In the genomic region with DNA sequence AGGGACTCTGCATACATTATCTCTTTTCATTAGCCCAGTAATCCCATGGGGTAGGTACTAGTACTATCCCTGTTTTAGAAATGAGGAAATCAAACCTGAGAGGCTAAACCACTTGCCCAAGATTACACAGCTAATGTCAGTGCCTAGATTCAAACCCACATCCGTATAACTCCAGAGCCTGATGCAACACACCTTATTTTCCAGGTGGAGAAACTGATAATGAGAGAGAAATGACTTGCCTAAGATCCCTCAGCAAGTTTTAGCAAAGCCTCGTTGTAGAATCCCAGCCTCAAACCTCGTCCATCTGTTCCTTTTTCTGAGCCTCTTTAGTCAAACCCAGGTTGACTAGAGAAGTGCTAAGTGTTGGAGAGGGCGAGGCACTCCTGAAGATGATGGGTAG, we compare ENCODE assay signal across 14 cellular contexts. TPM values are rescaled to one million over a fixed set of nuclear protein-coding genes. Genes with fewer than 3 reads are reported as not detected.
A peak's percentile ranks its signal among the peaks of the same experiment; 100 is the strongest.
DNase-seq lines count a peak whose midpoint lies in the region; ATAC-seq, FAIRE-seq and TF ChIP-seq lines count a peak whose summit lies in the region.
"Had no signal": no experiment of that assay in that cellular context is flagged by ENCODE, and none has a peak within 500 bp of the region (broad histone marks: within the 10 kb centered on the region; RNA-seq: fewer than 3 reads in every experiment).

No MANE protein-coding gene starts in this region.

- peaks cover 48% of the 10 kb centered on the region for H3K4me1 Mint-ChIP-seq in nephron
- H3K4me1 Mint-ChIP-seq in activated T-helper 2 cell treated with anti-CD3 and anti-CD28 coated beads, Interferon-gamma antibody, Interleukin-2, Interleukin-4, amounts not matched to agents 10 μg/mL and 5 μg/mL and 100 μg/mL, durations not matched to agents 14 hours and 24 hours and 36 hours (ENCODE audit: low read depth): peaks cover 54% of the 10 kb centered on the region

- H4K20me1 ChIP-seq in BLaER1 (no peaks in the 10 kb centered on the region), GM23248 (ENCODE audit: insufficient read depth) (no peaks in the 10 kb centered on the region), K562 (replicated peaks; ENCODE audit: control insufficient read depth, insufficient read depth, low read length) (no peaks in the 10 kb centered on the region)

- H3K36me3 Mint-ChIP-seq in nephron (ENCODE audit: low read depth): no peaks in the 10 kb centered on the region
- H3K36me3 Mint-ChIP-seq in activated T-helper 2 cell treated with anti-CD3 and anti-CD28 coated beads, Interferon-gamma antibody, Interleukin-2, Interleukin-4, amounts not matched to agents 10 μg/mL and 5 μg/mL and 100 μg/mL, durations not matched to agents 14 hours and 24 hours and 36 hours (ENCODE audit: low read depth): peaks cover 33% of the 10 kb centered on the region
- H3K36me3 Mint-ChIP-seq: stimulated activated naive B cell treated with anti-CD40 and anti-IgM and Interleukin-4, amounts not matched to agents 10 μg/mL and 1 μg/mL and 100 μg/mL, for 72 hours had no signal

- H3K27ac ChIP-seq in BLaER1 (no peak overlapping the region), GM23248 (no peak overlapping the region), K562 (ENCODE audit: extremely low read depth, low read depth, low read length) (no peak overlapping the region)

- TF ChIP-seq CTCF in K562 (IDR thresholded peaks at IDR 0.05 in 2 of 3, conservative IDR thresholded peaks at IDR 0.05 in 1 of 3; ENCODE audit: insufficient read depth in 2 of 3, low read depth in 1 of 3, low read length in 3 of 3): no peak
- TF ChIP-seq CTCF in nephron (IDR thresholded peaks at IDR 0.05; ENCODE audit: unreplicated experiment in 3 of 3): no peak
- no peak for TF ChIP-seq CTCF in lower leg skin (IDR thresholded peaks at IDR 0.05)

- H3K9ac ChIP-seq in BLaER1: no peak overlapping the region
- no peak overlapping the region for H3K9ac ChIP-seq in GM23248
- no peak overlapping the region for H3K9ac ChIP-seq in K562 (ENCODE audit: insufficient read depth in 1 of 2, low read depth in 2 of 2, low read length in 2 of 2)

- H3K27me3 ChIP-seq in BLaER1 (peaks cover 16% of the 10 kb centered on the region), GM23248 (replicated peaks; ENCODE audit: insufficient read depth) (no peaks in the 10 kb centered on the region), K562 (ENCODE audit: control insufficient read depth in 2 of 2, insufficient read depth in 2 of 2, low read length in 2 of 2) (peaks cover 0 to 11% of the 10 kb centered on the region in 2 experiments; a peak in 2 of 5 replicates)

- H3K27me3 Mint-ChIP-seq in nephron (ENCODE audit: low read depth): peaks cover 7% of the 10 kb centered on the region
- no peaks in the 10 kb centered on the region for H3K27me3 Mint-ChIP-seq in activated T-helper 2 cell treated with anti-CD3 and anti-CD28 coated beads, Interferon-gamma antibody, Interleukin-2, Interleukin-4, amounts not matched to agents 10 μg/mL and 5 μg/mL and 100 μg/mL, durations not matched to agents 14 hours and 24 hours and 36 hours (ENCODE audit: low read depth)
- H3K27me3 Mint-ChIP-seq: stimulated activated naive B cell treated with anti-CD40 and anti-IgM and Interleukin-4, amounts not matched to agents 10 μg/mL and 1 μg/mL and 100 μg/mL, for 72 hours had no signal

- no peaks in the 10 kb centered on the region for H3K9me3 Mint-ChIP-seq in nephron
- no peaks in the 10 kb centered on the region for H3K9me3 Mint-ChIP-seq in activated T-helper 2 cell treated with anti-CD3 and anti-CD28 coated beads, Interferon-gamma antibody, Interleukin-2, Interleukin-4, amounts not matched to agents 10 μg/mL and 5 μg/mL and 100 μg/mL, durations not matched to agents 14 hours and 24 hours and 36 hours
- H3K9me3 Mint-ChIP-seq: stimulated activated naive B cell treated with anti-CD40 and anti-IgM and Interleukin-4, amounts not matched to agents 10 μg/mL and 1 μg/mL and 100 μg/mL, for 72 hours had no signal

- DNase-seq in GM23248 (no peak), K562 (ENCODE audit: extremely low read depth in 1 of 4, low spot score in 3 of 4) (no peak), midbrain (lab: John Stamatoyannopoulos, UW) (no peak), lower leg skin (ENCODE audit: low spot score in 2 of 2) (no peak)
- DNase-seq in activated naive CD4-positive, alpha-beta T cell (lab: John Stamatoyannopoulos, UW): no peak
- no peak for DNase-seq in activated T-helper 2 cell treated with anti-CD3 and anti-CD28 coated beads, Interferon-gamma antibody, Interleukin-2, Interleukin-4, amounts not matched to agents 10 μg/mL and 5 μg/mL and 100 μg/mL, durations not matched to agents 14 hours and 24 hours and 36 hours (ENCODE audit: low spot score)
- DNase-seq: activated naive CD4-positive, alpha-beta T cell treated with anti-CD3 and anti-CD28 coated beads, Interleukin-2, amount 50 U/mL, for 16 hours; DMS79; left lung; nucleus accumbens had no signal

- no peaks in the 10 kb centered on the region for H3K9me1 ChIP-seq in K562 (ENCODE audit: control insufficient read depth, insufficient read depth, low read length)

- no peak for TF ChIP-seq RAD21 in K562 (CRISPR knock-in tag; conservative IDR thresholded peaks at IDR 0.05 in 1 of 2, IDR thresholded peaks at IDR 0.05 in 1 of 2)

- H3F3A ChIP-seq in GM23248 (ENCODE audit: insufficient read depth): peaks cover 20% of the 10 kb centered on the region; the same call in 1 of the 2 replicates

- WGBS in GM23248 (ENCODE audit: low coverage in 1 of 2, low lambda C conversion rate in 2 of 2, missing lambda C conversion rate in 2 of 2), 2 experiments: 78 to 80% methylated on average over 4 of the region's 4 CpGs
- 21% methylated on average over 4 of the region's 4 CpGs for WGBS in K562 (ENCODE audit: insufficient coverage, low coverage, missing lambda C conversion rate)
- 85 to 87% methylated on average over 4 of the region's 4 CpGs for WGBS in lower leg skin, 2 donors

- CTCF ChIA-PET in K562 (lab: Yijun Ruan, JAX; ENCODE audit: low intra/inter-chr PET ratio): no interaction called here

- H3K4me2 ChIP-seq in BLaER1: peak overlapping the region; percentile 86; the same call in 1 of the 2 replicates
- H3K4me2 ChIP-seq in GM23248 (ENCODE audit: unreplicated experiment): no peak overlapping the region
- H3K4me2 ChIP-seq in K562 (ENCODE audit: insufficient read depth, low read length): no peak overlapping the region

- intact Hi-C loops in K562 (cut with micrococcal nuclease) (no loop called here), lower leg skin (cut with DNase I; ENCODE audit: low total_unique reads) (no loop called here)
- intact Hi-C loops in activated T-helper 2 cell treated with anti-CD3 and anti-CD28 coated beads, Interferon-gamma antibody, Interleukin-2, Interleukin-4, amounts not matched to agents 10 μg/mL and 5 μg/mL and 100 μg/mL, durations not matched to agents 14 hours and 24 hours and 36 hours (cut with micrococcal nuclease): loop anchor here (1.0 kb wide), 1 partner anchor 27 kb away; no protein-coding TSS in a partner anchor

- POLR2A ChIA-PET in K562 (lab: Yijun Ruan, JAX): interaction anchor here (1.3 kb wide), 1 partner anchor 9 kb away, joined by 3 read pairs; no protein-coding TSS in a partner anchor

- peak overlapping the region in 1 of 3 experiments; percentile 71 for H3K27ac Mint-ChIP-seq in nephron
- no peak overlapping the region for H3K27ac Mint-ChIP-seq in activated T-helper 2 cell treated with anti-CD3 and anti-CD28 coated beads, Interferon-gamma antibody, Interleukin-2, Interleukin-4, amounts not matched to agents 10 μg/mL and 5 μg/mL and 100 μg/mL, durations not matched to agents 14 hours and 24 hours and 36 hours

- H3K9me3 ChIP-seq in BLaER1: no peaks in the 10 kb centered on the region
- H3K9me3 ChIP-seq in GM23248 (ENCODE audit: low read depth): no peaks in the 10 kb centered on the region
- no peaks in the 10 kb centered on the region for H3K9me3 ChIP-seq in K562 (replicated peaks; ENCODE audit: control insufficient read depth, insufficient read depth, low read depth, low read length)
- H3K9me3 ChIP-seq: breast epithelium, left lung had no signal

- H3K4me1 ChIP-seq in BLaER1: peaks cover 27% of the 10 kb centered on the region
- peaks cover 19% of the 10 kb centered on the region for H3K4me1 ChIP-seq in GM23248 (ENCODE audit: insufficient read depth)
- peaks cover 6 to 20% of the 10 kb centered on the region in 2 experiments; a peak in 3 of 5 replicates for H3K4me1 ChIP-seq in K562 (replicated peaks in 1 of 2; ENCODE audit: control insufficient read depth in 2 of 2, insufficient read depth in 2 of 2, low read length in 2 of 2)
- H3K4me1 ChIP-seq: breast epithelium had no signal

- no peak for TF ChIP-seq POLR2A in K562 (conservative IDR thresholded peaks at IDR 0.05)
- no peak for TF ChIP-seq POLR2A in lower leg skin (IDR thresholded peaks at IDR 0.05)

- ATAC-seq in K562: no peak

- no TSS peak for BruUV-seq in K562 (replicated peaks; lab: Mats Ljungman, UMichigan)

- H3K4me3 ChIP-seq in BLaER1: no peak overlapping the region
- 0 out of 2 replicates have a peak overlapping the region, but pooled peaks have one; percentile 90 for H3K4me3 ChIP-seq in GM23248
- H3K4me3 ChIP-seq in K562: no peak overlapping the region
- no peak overlapping the region for H3K4me3 ChIP-seq in lower leg skin (ENCODE audit: low read depth, poor library complexity, severe bottlenecking)

- no peak for TF ChIP-seq EP300 in K562 (IDR thresholded peaks at IDR 0.05; ENCODE audit: low read length)

- in situ Hi-C loops in GM23248 (cut with MboI): no loop called here
- in situ Hi-C loops in K562 (cut with MboI): no loop called here

- peak overlapping the region; percentile 89; the same call in 1 of the 2 replicates for H2AFZ ChIP-seq in GM23248
- peak overlapping the region; percentile 21; the same call in 1 of the 2 replicates for H2AFZ ChIP-seq in K562 (ENCODE audit: low read depth, low read length)

- H3K9me2 ChIP-seq in GM23248 (ENCODE audit: insufficient read depth): no peaks in the 10 kb centered on the region

- no peaks in the 10 kb centered on the region for H3K36me3 ChIP-seq in BLaER1
- H3K36me3 ChIP-seq in GM23248 (ENCODE audit: low read depth): no peaks in the 10 kb centered on the region
- H3K36me3 ChIP-seq in K562 (ENCODE audit: control insufficient read depth, insufficient read depth, low read length): no peaks in the 10 kb centered on the region
- H3K36me3 ChIP-seq: breast epithelium, left lung had no signal

- H3K79me2 ChIP-seq in GM23248 (ENCODE audit: insufficient read depth): peaks cover 34% of the 10 kb centered on the region
- H3K79me2 ChIP-seq in K562 (ENCODE audit: control insufficient read depth, insufficient read depth, low read length): no peaks in the 10 kb centered on the region

- FAIRE-seq in K562 (lab: Jason Lieb, UNC): peak; percentile 44

- H3K4me3 Mint-ChIP-seq in nephron: peak overlapping the region; percentile 84 to 92 (median 89)
- no peak overlapping the region for H3K4me3 Mint-ChIP-seq in activated T-helper 2 cell treated with anti-CD3 and anti-CD28 coated beads, Interferon-gamma antibody, Interleukin-2, Interleukin-4, amounts not matched to agents 10 μg/mL and 5 μg/mL and 100 μg/mL, durations not matched to agents 14 hours and 24 hours and 36 hours (ENCODE audit: low read depth)

RNA-seq across cellular contexts. Expression of a gene that starts 1.1 kb away (rescaled TPM):
- total RNA-seq in GM23248 (2014; rRNA removed; shearing (Covaris generic)): 20.5 and 21.1 TPM in 2 replicates
- polyA plus RNA-seq in GM23248 (2016; fragmentation: Nextera tagmentation; extraction: Ambion mirVana) (18.1 and 18.8 TPM in 2 replicates), K562 (2011; rRNA removed) (0.11 and 0.24 TPM in 2 replicates), K562 (2014; fragmentation: Illumina TruSeq; extraction: Trizol) (0.58 TPM in 2 replicates), K562 (2014; fragmentation: Nextera tagmentation; extraction: Ambion mirVana) (under 1 TPM; 0.11 to 0.24 TPM), K562 (2014; rRNA removed) (0.30 and 0.89 TPM in 2 replicates)
- 0.86 and 1.3 TPM in 2 replicates for total RNA-seq in K562 (2011; cell fraction: chromatin; rRNA removed; ENCODE audit: low replicate concordance)
- total RNA-seq in K562 (2011; cell fraction: nucleolus; rRNA removed): 1.3 TPM in 2 replicates
- total RNA-seq in K562 (2011; cell fraction: nucleoplasm; rRNA removed): 0.88 and 1.6 TPM in 2 replicates
- total RNA-seq in K562 (2014; rRNA removed) (0.36 and 0.65 TPM in 2 replicates), K562 (2014; rRNA removed; fragmentation: Illumina TruSeq; extraction: Trizol) (0.38 and 0.44 TPM in 2 replicates), K562 (2015; rRNA removed; fragmentation: Illumina TruSeq; extraction: Trizol) (0.43 and 0.53 TPM in 2 replicates), K562 (2021) (1.0 and 1.1 TPM in 2 replicates), lower leg skin (1 to 10 TPM in 2 of 4 donors, under 1 TPM in 2; 0.68 to 1.7 (median 1.0) TPM)
- polyA plus RNA-seq in K562 (2011; cell fraction: cytosol; rRNA removed): 0.03 and 0.39 TPM in 2 replicates
- 0.17 and 0.57 TPM in 2 replicates for polyA plus RNA-seq in K562 (2011; cell fraction: nucleus; rRNA removed)
- polyA plus RNA-seq in K562 (2012): 0.65 and 1.00 TPM in 2 replicates
- 0.12 and 0.67 TPM in 2 replicates for polyA minus RNA-seq in K562 (2011; rRNA and poly(A)+ RNA removed)
- 0.57 TPM in 1 of 2 replicates, not detected in the other for polyA minus RNA-seq in K562 (2011; cell fraction: cytosol; rRNA and poly(A)+ RNA removed)
- 0.27 TPM in 1 of 2 replicates, not detected in the other for polyA minus RNA-seq in K562 (2011; cell fraction: nucleus; rRNA and poly(A)+ RNA removed)
- 229 and 237 TPM in 2 replicates for total RNA-seq in activated T-helper 2 cell treated with anti-CD3 and anti-CD28 coated beads, Interferon-gamma antibody, Interleukin-2, Interleukin-4, amounts not matched to agents 10 μg/mL and 5 μg/mL and 100 μg/mL, durations not matched to agents 14 hours and 24 hours and 36 hours

Comparison
In these comparisons a context has a peak if more than half of its experiments do, and no peak if none do; other contexts are left out.
1. RNA of a gene that starts 1.1 kb away (total RNA-seq): 229 to 237 TPM in activated T-helper 2 cell treated with anti-CD3 and anti-CD28 coated beads, Interferon-gamma antibody, Interleukin-2, Interleukin-4, amounts not matched to agents 10 μg/mL and 5 μg/mL and 100 μg/mL, durations not matched to agents 14 hours and 24 hours and 36 hours; 20.5 to 21.1 TPM in GM23248, 0.68 to 1.7 TPM in lower leg skin and 0.36 to 1.6 TPM in K562; every median in the first group is over 10 times any median in the second.